In genomic region chr20:5482791-5483190, GRCh38 we compare ENCODE assay signal across 32 cellular contexts.
DNase-seq lines count a peak whose midpoint lies in the region.
"Had no signal": no experiment of that assay in that cellular context is flagged by ENCODE, and none has a peak within 500 bp of the region (broad histone marks: within the 10 kb centered on the region; RNA-seq: fewer than 3 reads in every experiment).

No MANE protein-coding gene starts in this region.

- no peak overlapping the region for H3K4me3 ChIP-seq in skeletal muscle cell (ENCODE audit: low read depth, low read length)
- H3K4me3 ChIP-seq: hepatocyte, MG63, SK-N-MC, tibial artery had no signal

- intact Hi-C loops in activated CD4-positive, alpha-beta T cell treated with anti-CD3 and anti-CD28 coated beads, Interleukin-2, amount 10 ng/mL, durations not matched to agents 24 days and 14 days (cut with micrococcal nuclease), result no loop called here

- no peak overlapping the region for H3K4me3 Mint-ChIP-seq in activated CD4-positive, alpha-beta T cell treated with anti-CD3 and anti-CD28 coated beads, Interleukin-2, amount 10 ng/mL, durations not matched to agents 24 days and 14 days
- H3K4me3 Mint-ChIP-seq: activated B cell treated with CpG ODN at 0.5 μM for 24 hours; activated naive CD8-positive, alpha-beta T cell treated with anti-CD3 and anti-CD28 coated beads, Interleukin-2, amount 10 ng/mL, durations not matched to agents 7 days and 5 days; activated T-cell treated with anti-CD3 and anti-CD28 coated beads, Interleukin-2, amount 50 U/mL, for 24 hours; CD14-positive monocyte; effector memory CD8-positive, alpha-beta T cell; HFFc6; memory B cell; neural crest cell; T-helper 1 cell treated with Interleukin-12 subunit alpha and Interleukin-12 subunit beta and Interleukin-4 antibody, amounts not matched to agents 30 μg/mL and 1 μg/mL, for 36 hours had no signal

- peaks cover 12% of the 10 kb centered on the region for H3K4me1 Mint-ChIP-seq in activated CD4-positive, alpha-beta T cell treated with anti-CD3 and anti-CD28 coated beads, Interleukin-2, amount 10 ng/mL, durations not matched to agents 24 days and 14 days
- H3K4me1 Mint-ChIP-seq: CD14-positive monocyte, neural crest cell had no signal

- H3K27ac Mint-ChIP-seq in activated CD4-positive, alpha-beta T cell treated with anti-CD3 and anti-CD28 coated beads, Interleukin-2, amount 10 ng/mL, durations not matched to agents 24 days and 14 days, result no peak overlapping the region
- H3K27ac Mint-ChIP-seq: activated B cell treated with CpG ODN at 0.5 μM for 24 hours; activated naive CD8-positive, alpha-beta T cell treated with anti-CD3 and anti-CD28 coated beads, Interleukin-2, amount 10 ng/mL, durations not matched to agents 7 days and 5 days; activated T-cell treated with anti-CD3 and anti-CD28 coated beads, Interleukin-2, amount 50 U/mL, for 24 hours; CD14-positive monocyte; effector memory CD8-positive, alpha-beta T cell; HFFc6; memory B cell; T-helper 1 cell treated with Interleukin-12 subunit alpha and Interleukin-12 subunit beta and Interleukin-4 antibody, amounts not matched to agents 30 μg/mL and 1 μg/mL, for 36 hours had no signal

- DNase-seq in NCI-H510A treated with DMSO at 0.1 percent for 48 hours (lab: John Stamatoyannopoulos, UW), result peak; percentile 34
- no peak for DNase-seq in NCI-H510A (lab: John Stamatoyannopoulos, UW)
- DNase-seq in NCI-H774 (lab: John Stamatoyannopoulos, UW), result peak; percentile 25
- peak; percentile 24 for DNase-seq in fibroblast of gingiva (ENCODE audit: low read depth)
- peak; percentile 24 for DNase-seq in skeletal muscle cell (ENCODE audit: low read depth)
- no peak for DNase-seq in stimulated activated CD4-positive, alpha-beta T cell treated with anti-CD3 and anti-CD28 coated beads, Interleukin-2, amount 100 ng/mL, for 24 hours
- DNase-seq in activated CD4-positive, alpha-beta T cell treated with anti-CD3 and anti-CD28 coated beads, Interleukin-2, amount 10 ng/mL, durations not matched to agents 24 days and 14 days, result no peak
- DNase-seq in hypothalamus (lab: John Stamatoyannopoulos, UW), result no peak
- DNase-seq: activated B cell treated with CpG ODN at 0.5 μM for 24 hours; activated effector memory CD4-positive, alpha-beta T cell treated with anti-CD3 and anti-CD28 coated beads, Interleukin-2, amount 50 U/mL, for 16 hours; activated naive CD8-positive, alpha-beta T cell treated with anti-CD3 and anti-CD28 coated beads, Interleukin-2, amount 10 ng/mL, durations not matched to agents 7 days and 5 days; activated T-cell treated with anti-CD3 and anti-CD28 coated beads, Interleukin-2, amount 50 U/mL, for 24 hours; Caco-2; central memory CD4-positive, alpha-beta T cell; DMS79; effector memory CD8-positive, alpha-beta T cell; erythroblast; GOT3; HFFc6; KBM-7; MG63; NCI-H1436 treated with DMSO at 0.1 percent for 48 hours; OCI-M1; stimulated activated CD4-positive, alpha-beta T cell treated with anti-CD3 and anti-CD28 coated beads, Interleukin-12 subunit alpha, Interleukin-12 subunit beta, amount 100 ng/mL, for 4 hours; stimulated activated CD4-positive, alpha-beta T cell treated with anti-CD3 and anti-CD28 coated beads, Interleukin-4, amount 100 ng/mL, for 1 hour; tibial artery had no signal

- no peaks in the 10 kb centered on the region for H3K9me3 Mint-ChIP-seq in activated CD4-positive, alpha-beta T cell treated with anti-CD3 and anti-CD28 coated beads, Interleukin-2, amount 10 ng/mL, durations not matched to agents 24 days and 14 days
- H3K9me3 Mint-ChIP-seq: activated B cell treated with CpG ODN at 0.5 μM for 24 hours; activated naive CD8-positive, alpha-beta T cell treated with anti-CD3 and anti-CD28 coated beads, Interleukin-2, amount 10 ng/mL, durations not matched to agents 7 days and 5 days; activated T-cell treated with anti-CD3 and anti-CD28 coated beads, Interleukin-2, amount 50 U/mL, for 24 hours; CD14-positive monocyte; effector memory CD8-positive, alpha-beta T cell; HFFc6; memory B cell; neural crest cell; T-helper 1 cell treated with Interleukin-12 subunit alpha and Interleukin-12 subunit beta and Interleukin-4 antibody, amounts not matched to agents 30 μg/mL and 1 μg/mL, for 36 hours had no signal

- no peaks in the 10 kb centered on the region for H3K36me3 Mint-ChIP-seq in activated CD4-positive, alpha-beta T cell treated with anti-CD3 and anti-CD28 coated beads, Interleukin-2, amount 10 ng/mL, durations not matched to agents 24 days and 14 days (ENCODE audit: low read depth)
- H3K36me3 Mint-ChIP-seq: activated naive CD8-positive, alpha-beta T cell treated with anti-CD3 and anti-CD28 coated beads, Interleukin-2, amount 10 ng/mL, durations not matched to agents 7 days and 5 days; CD14-positive monocyte; memory B cell had no signal

- H3K27me3 Mint-ChIP-seq in activated CD4-positive, alpha-beta T cell treated with anti-CD3 and anti-CD28 coated beads, Interleukin-2, amount 10 ng/mL, durations not matched to agents 24 days and 14 days, result peaks cover 5% of the 10 kb centered on the region
- H3K27me3 Mint-ChIP-seq: activated naive CD8-positive, alpha-beta T cell treated with anti-CD3 and anti-CD28 coated beads, Interleukin-2, amount 10 ng/mL, durations not matched to agents 7 days and 5 days had no signal

Comparison
In these comparisons a context has a peak if more than half of its experiments do, and no peak if none do; other contexts are left out.
1. DNase-seq: peak in NCI-H510A treated with DMSO at 0.1 percent for 48 hours (single experiment), NCI-H774 (single experiment), fibroblast of gingiva (single experiment) and skeletal muscle cell (single experiment); none in NCI-H510A (single experiment), stimulated activated CD4-positive, alpha-beta T cell treated with anti-CD3 and anti-CD28 coated beads, Interleukin-2, amount 100 ng/mL, for 24 hours (0 of 2), activated CD4-positive, alpha-beta T cell treated with anti-CD3 and anti-CD28 coated beads, Interleukin-2, amount 10 ng/mL, durations not matched to agents 24 days and 14 days (single experiment) and hypothalamus (0 of 51).